9 cellular contexts compared by ENCODE assay signal in the genomic region with DNA sequence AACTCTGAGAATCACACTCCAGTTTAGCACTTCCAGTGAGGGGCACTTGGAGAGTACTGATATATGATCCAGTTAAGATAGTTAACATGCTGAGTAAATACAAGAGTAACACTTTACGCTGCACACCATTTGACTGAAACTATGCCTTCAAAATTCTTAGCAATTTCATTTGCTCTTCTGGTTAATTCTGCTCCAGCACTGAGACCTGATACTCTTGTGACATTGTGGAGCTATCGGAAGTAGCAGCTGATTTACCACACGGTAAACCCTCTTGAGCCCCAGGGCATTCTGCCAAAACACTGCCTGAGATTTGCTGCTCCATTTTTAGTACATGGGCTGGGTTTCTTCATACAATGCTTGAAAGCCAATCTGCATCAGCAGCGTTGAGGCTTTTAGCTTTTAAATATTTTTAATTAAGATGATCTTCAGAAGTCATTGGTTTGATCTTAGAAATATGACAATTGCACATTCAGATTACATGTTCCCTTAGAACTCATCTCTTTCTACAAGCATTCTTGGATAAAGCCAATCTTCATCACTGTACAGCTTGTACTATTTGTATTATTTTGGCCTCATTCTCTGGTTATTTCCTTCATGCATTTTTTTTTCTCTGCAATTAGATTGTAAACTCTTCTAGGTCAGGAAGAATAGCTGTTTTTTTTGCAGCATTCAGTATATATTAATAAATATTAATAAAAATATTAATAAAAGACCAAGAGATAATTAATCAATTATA.
DNase-seq lines count a peak whose midpoint lies in the region; ATAC-seq and TF ChIP-seq lines count a peak whose summit lies in the region.
"Had no signal": no experiment of that assay in that cellular context is flagged by ENCODE, and none has a peak within 500 bp of the region (broad histone marks: within the 10 kb centered on the region; RNA-seq: fewer than 3 reads in every experiment).

No MANE protein-coding gene starts in this region.

- no peak for TF ChIP-seq POLR2A in tibial nerve (IDR thresholded peaks at IDR 0.05)

- H3K23ac ChIP-seq in trophoblast cell (ENCODE audit: low read length): no peak overlapping the region

- H4K91ac ChIP-seq in trophoblast cell (ENCODE audit: low read depth, low read length): no peak overlapping the region

- H3K9ac ChIP-seq in trophoblast cell (ENCODE audit: low read length): no peak overlapping the region

- H3K9me3 ChIP-seq in upper lobe of right lung: no peaks in the 10 kb centered on the region
- no peaks in the 10 kb centered on the region for H3K9me3 ChIP-seq in tibial nerve
- no peaks in the 10 kb centered on the region for H3K9me3 ChIP-seq in trophoblast cell (ENCODE audit: insufficient read depth, low read depth, low read length)

- TF ChIP-seq CTCF in cardiac fibroblast (IDR thresholded peaks at IDR 0.05; ENCODE audit: low read depth, low read length) (no peak), upper lobe of right lung (IDR thresholded peaks at IDR 0.05) (no peak), tibial nerve (IDR thresholded peaks at IDR 0.05) (no peak)

- H3K27me3 ChIP-seq in upper lobe of right lung (no peaks in the 10 kb centered on the region), tibial nerve (no peaks in the 10 kb centered on the region), trophoblast cell (ENCODE audit: insufficient read depth, low read length) (no peaks in the 10 kb centered on the region)

- no peak overlapping the region for H4K8ac ChIP-seq in trophoblast cell (ENCODE audit: low read depth, low read length)

- DNase-seq in stimulated activated CD4-positive, alpha-beta T cell treated with anti-CD3 and anti-CD28 coated beads, Interleukin-1b, Interleukin-23, amount 100 ng/mL, for 48 hours: peak; percentile 23
- no peak for DNase-seq in stimulated activated CD4-positive, alpha-beta T cell treated with anti-CD3 and anti-CD28 coated beads, Interleukin-4, amount 100 ng/mL, for 1 hour
- DNase-seq in NCI-H1092 treated with DMSO at 0.1 percent for 48 hours (lab: John Stamatoyannopoulos, UW) (peak; percentile 86), cardiac fibroblast (ENCODE audit: low read depth in 2 of 2) (peak; percentile 43 to 58), upper lobe of right lung (peak; percentile 81), tibial nerve (ENCODE audit: low spot score in 2 of 2) (no peak), trophoblast cell (no peak)
- DNase-seq in activated CD8-positive, alpha-beta memory T cell treated with anti-CD3 and anti-CD28 coated beads for 24 hours: no peak
- DNase-seq: naive B cell had no signal

- H3K14ac ChIP-seq in trophoblast cell (ENCODE audit: low read length): no peak overlapping the region

- H3K36me3 ChIP-seq in upper lobe of right lung: no peaks in the 10 kb centered on the region
- no peaks in the 10 kb centered on the region for H3K36me3 ChIP-seq in tibial nerve
- H3K36me3 ChIP-seq in trophoblast cell (ENCODE audit: control insufficient read depth in 1 of 2, insufficient read depth in 2 of 2, low read length in 2 of 2): no peaks in the 10 kb centered on the region

- H3K4me1 ChIP-seq in upper lobe of right lung (peaks cover 4% of the 10 kb centered on the region), tibial nerve (peaks cover 0 to 3% (median 0%) of the 10 kb centered on the region in 4 donors), trophoblast cell (ENCODE audit: control insufficient read depth in 1 of 2, insufficient read depth in 2 of 2, low read length in 2 of 2) (no peaks in the 10 kb centered on the region)

- H3K4ac ChIP-seq in trophoblast cell (ENCODE audit: low read depth, low read length): no peak overlapping the region

- 53 to 56% methylated on average over 4 of the region's 4 CpGs for WGBS in tibial nerve, 2 donors
- no CpG with 5 or more reads among the region's 4 CpGs for WGBS in trophoblast cell (ENCODE audit: extremely low coverage, insufficient coverage, insufficient read length)

- no peak overlapping the region for H3K18ac ChIP-seq in trophoblast cell (ENCODE audit: low read length)

- H2BK12ac ChIP-seq in trophoblast cell (ENCODE audit: low read length): no peak overlapping the region

- no peak overlapping the region for H2AK5ac ChIP-seq in trophoblast cell (ENCODE audit: low read length)

- no peak overlapping the region for H2AFZ ChIP-seq in trophoblast cell (ENCODE audit: insufficient read depth, low read length, poor library complexity)

- no peak overlapping the region for H3K4me3 ChIP-seq in cardiac fibroblast (replicated peaks in 1 of 2; ENCODE audit: low read depth in 2 of 2, low read length in 2 of 2)
- no peak overlapping the region for H3K4me3 ChIP-seq in upper lobe of right lung
- no peak overlapping the region for H3K4me3 ChIP-seq in tibial nerve
- H3K4me3 ChIP-seq in trophoblast cell (ENCODE audit: low read depth, low read length): no peak overlapping the region

- H3K79me1 ChIP-seq in trophoblast cell (ENCODE audit: low read length): no peaks in the 10 kb centered on the region

- intact Hi-C loops in upper lobe of right lung (cut with DNase I): no loop called here

- no peak overlapping the region for H2BK5ac ChIP-seq in trophoblast cell (ENCODE audit: low read depth, low read length, poor library complexity)

- no peak overlapping the region for H2BK120ac ChIP-seq in trophoblast cell (ENCODE audit: insufficient read depth, low read length, poor library complexity)

- no peak overlapping the region for H3K4me2 ChIP-seq in trophoblast cell (ENCODE audit: low read length)

- no peak overlapping the region for H4K12ac ChIP-seq in trophoblast cell (ENCODE audit: low read depth, low read length)

- no peaks in the 10 kb centered on the region for H3K79me2 ChIP-seq in trophoblast cell (ENCODE audit: control insufficient read depth, insufficient read depth, low read length, poor library complexity)

- peak; percentile 76 for ATAC-seq in upper lobe of right lung

- TF ChIP-seq EP300 in tibial nerve (IDR thresholded peaks at IDR 0.05): no peak

- H3K27ac ChIP-seq in upper lobe of right lung (no peak overlapping the region), tibial nerve (no peak overlapping the region), trophoblast cell (ENCODE audit: low read depth, low read length) (no peak overlapping the region)

Comparison
In these comparisons a context has a peak if more than half of its experiments do, and no peak if none do; other contexts are left out.
1. DNase-seq: peak in stimulated activated CD4-positive, alpha-beta T cell treated with anti-CD3 and anti-CD28 coated beads, Interleukin-1b, Interleukin-23, amount 100 ng/mL, for 48 hours (single experiment), NCI-H1092 treated with DMSO at 0.1 percent for 48 hours (single experiment), cardiac fibroblast (2 of 2) and upper lobe of right lung (single experiment); none in stimulated activated CD4-positive, alpha-beta T cell treated with anti-CD3 and anti-CD28 coated beads, Interleukin-4, amount 100 ng/mL, for 1 hour (single experiment), activated CD8-positive, alpha-beta memory T cell treated with anti-CD3 and anti-CD28 coated beads for 24 hours (single experiment), tibial nerve (0 of 2) and trophoblast cell (0 of 2).